20 cellular contexts compared by ENCODE assay signal in genomic region chr12:93614917-93615596, GRCh38. TPM values are rescaled to one million over a fixed set of nuclear protein-coding genes. Genes with fewer than 3 reads are reported as not detected.
DNase-seq lines count a peak whose midpoint lies in the region; TF ChIP-seq lines count a peak whose summit lies in the region.
"Had no signal": no experiment of that assay in that cellular context is flagged by ENCODE, and none has a peak within 500 bp of the region (broad histone marks: within the 10 kb centered on the region; RNA-seq: fewer than 3 reads in every experiment).

No MANE protein-coding gene starts in this region.

- H3K4me2 ChIP-seq in neural progenitor cell: no peak overlapping the region
- H3K4me2 ChIP-seq: PC-9 had no signal

- H3K27me3 ChIP-seq in neural progenitor cell (no peaks in the 10 kb centered on the region), thyroid gland (no peaks in the 10 kb centered on the region)

- peak overlapping the region; percentile 26 for H3K27ac Mint-ChIP-seq in neural progenitor cell
- H3K27ac Mint-ChIP-seq: B cell; CD4-positive, alpha-beta T cell had no signal

- 70% methylated on average over 2 of the region's 2 CpGs for WGBS in thyroid gland, 2 donors

- peaks cover 8% of the 10 kb centered on the region for H3K4me1 Mint-ChIP-seq in neural progenitor cell
- H3K4me1 Mint-ChIP-seq: B cell had no signal

- intact Hi-C loops in thyroid gland (cut with DNase I): no loop called here

- peak; percentile 32 for DNase-seq in GM03348 (ENCODE audit: low spot score)
- peak; percentile 78 for DNase-seq in astrocyte of the hippocampus (ENCODE audit: low read depth, low spot score)
- peak; percentile 45 for DNase-seq in fibroblast of pulmonary artery (ENCODE audit: low read depth)
- peak; percentile 7 for DNase-seq in neural progenitor cell (ENCODE audit: low spot score)
- DNase-seq in thyroid gland: no peak
- no peak for DNase-seq in inferior parietal cortex (ENCODE audit: extremely low spot score)
- no peak for DNase-seq in CD1c-positive myeloid dendritic cell (ENCODE audit: extremely low spot score)
- DNase-seq: ACHN; CD4-positive, alpha-beta T cell; DMS79; MV-4-11; NCI-H1417 treated with DMSO at 0.1 percent for 48 hours; NCI-H2029 treated with DMSO at 0.1 percent for 48 hours; NCI-H2171 treated with DMSO at 0.1 percent for 48 hours; NCI-H774; PC-9 had no signal

- no peaks in the 10 kb centered on the region for H4K20me1 ChIP-seq in neural progenitor cell (ENCODE audit: low read depth)

- H3K27me3 Mint-ChIP-seq in neural progenitor cell (ENCODE audit: insufficient read depth, low read depth): peaks cover 3% of the 10 kb centered on the region
- H3K27me3 Mint-ChIP-seq: CD4-positive, alpha-beta T cell had no signal

- H3K9me3 Mint-ChIP-seq in neural progenitor cell: no peaks in the 10 kb centered on the region
- H3K9me3 Mint-ChIP-seq: CD4-positive, alpha-beta T cell had no signal

- H3K27ac ChIP-seq in neural progenitor cell (no peak overlapping the region), thyroid gland (no peak overlapping the region)
- H3K27ac ChIP-seq: HL-60, PC-9 had no signal

- no peak for TF ChIP-seq POLR2A in thyroid gland (IDR thresholded peaks at IDR 0.05)

- no peaks in the 10 kb centered on the region for H3K36me3 ChIP-seq in neural progenitor cell
- H3K36me3 ChIP-seq in thyroid gland: no peaks in the 10 kb centered on the region
- H3K36me3 ChIP-seq: HAP-1 had no signal

- no peaks in the 10 kb centered on the region for H3K36me3 Mint-ChIP-seq in neural progenitor cell

- TF ChIP-seq CTCF in fibroblast of pulmonary artery (IDR thresholded peaks at IDR 0.05; ENCODE audit: low read length, missing control alignments): no peak
- no peak for TF ChIP-seq CTCF in neural progenitor cell (IDR thresholded peaks at IDR 0.05)
- no peak for TF ChIP-seq CTCF in thyroid gland (IDR thresholded peaks at IDR 0.05)

- H3K4me1 ChIP-seq in neural progenitor cell (peaks cover 21% of the 10 kb centered on the region), thyroid gland (no peaks in the 10 kb centered on the region)

- H3F3A ChIP-seq in neural progenitor cell (ENCODE audit: low read depth): peaks cover 5% of the 10 kb centered on the region

- no peak overlapping the region for H3K4me3 ChIP-seq in fibroblast of pulmonary artery (replicated peaks; ENCODE audit: low read depth, low read length)
- H3K4me3 ChIP-seq in neural progenitor cell: no peak overlapping the region
- no peak overlapping the region for H3K4me3 ChIP-seq in thyroid gland (replicated peaks in 1 of 3)
- H3K4me3 ChIP-seq: GM12878, HAP-1, PC-9 had no signal

- H3K4me3 Mint-ChIP-seq in neural progenitor cell: no peak overlapping the region
- H3K4me3 Mint-ChIP-seq: B cell; CD4-positive, alpha-beta T cell had no signal

- H3K9ac ChIP-seq in neural progenitor cell: no peak overlapping the region

- H3K79me2 ChIP-seq in neural progenitor cell (ENCODE audit: low read depth): no peaks in the 10 kb centered on the region

- H3K9me3 ChIP-seq in neural progenitor cell (ENCODE audit: low read depth): no peaks in the 10 kb centered on the region
- H3K9me3 ChIP-seq in thyroid gland: no peaks in the 10 kb centered on the region
- H3K9me3 ChIP-seq: HAP-1 had no signal

- H2AFZ ChIP-seq in neural progenitor cell (replicated peaks): no peak overlapping the region
- H2AFZ ChIP-seq: PC-9 had no signal

RNA-seq across cellular contexts. Expression of gene SOCS2, which starts 42.6 kb away (rescaled TPM):
- total RNA-seq in neural progenitor cell (ENCODE audit: low replicate concordance): 3.5 and 4.9 TPM in 2 replicates
- 10 to 100 TPM; 28.6 to 79.8 (median 66.9) TPM for total RNA-seq in thyroid gland

Comparison
In these comparisons a context has a peak if more than half of its experiments do, and no peak if none do; other contexts are left out.
1. DNase-seq: peak in GM03348 (single experiment), astrocyte of the hippocampus (single experiment), fibroblast of pulmonary artery (single experiment) and neural progenitor cell (single experiment); none in thyroid gland (0 of 2), inferior parietal cortex (single experiment) and CD1c-positive myeloid dendritic cell (single experiment).